21 cellular contexts compared by ENCODE assay signal in genomic region chr10:6407034-6407721, GRCh38.
DNase-seq lines count a peak whose midpoint lies in the region; ATAC-seq and TF ChIP-seq lines count a peak whose summit lies in the region.
"Had no signal": no experiment of that assay in that cellular context is flagged by ENCODE, and none has a peak within 500 bp of the region (broad histone marks: within the 10 kb centered on the region; RNA-seq: fewer than 3 reads in every experiment).

No MANE protein-coding gene starts in this region.

- no peaks in the 10 kb centered on the region for H3K27me3 Mint-ChIP-seq in activated T-cell treated with anti-CD3 and anti-CD28 coated beads, Interleukin-2, amount 50 U/mL, for 4 hours (ENCODE audit: low read depth)
- no peaks in the 10 kb centered on the region for H3K27me3 Mint-ChIP-seq in activated naive CD8-positive, alpha-beta T cell
- peaks cover 40% of the 10 kb centered on the region for H3K27me3 Mint-ChIP-seq in osteocyte (ENCODE audit: unreplicated experiment)
- H3K27me3 Mint-ChIP-seq: central memory CD8-positive, alpha-beta T cell had no signal

- no peaks in the 10 kb centered on the region for H3K36me3 ChIP-seq in OCI-LY3 (replicated peaks; ENCODE audit: low read depth, low read length)
- H3K36me3 ChIP-seq: right atrium auricular region, upper lobe of left lung had no signal

- H2AFZ ChIP-seq in OCI-LY3 (ENCODE audit: low read depth, low read length), result no peak overlapping the region
- H2AFZ ChIP-seq: parathyroid adenoma had no signal

- H3K4me1 Mint-ChIP-seq in activated T-cell treated with anti-CD3 and anti-CD28 coated beads, Interleukin-2, amount 50 U/mL, for 4 hours (ENCODE audit: low read depth), result peaks cover 45% of the 10 kb centered on the region
- peaks cover 43% of the 10 kb centered on the region for H3K4me1 Mint-ChIP-seq in activated naive CD8-positive, alpha-beta T cell (ENCODE audit: low read depth)
- peaks cover 13% of the 10 kb centered on the region for H3K4me1 Mint-ChIP-seq in osteocyte (ENCODE audit: unreplicated experiment)

- no peaks in the 10 kb centered on the region for H3K79me2 ChIP-seq in OCI-LY3 (ENCODE audit: low read length)
- H3K79me2 ChIP-seq: parathyroid adenoma had no signal

- in situ Hi-C loops in GM13976 (cut with MboI; ENCODE audit: low sequenced_read_pairs, unreplicated experiment), result loop anchor here (10.0 kb wide), 1 partner anchor 202 kb away; the partner anchor contains the start of gene PFKFB3

- no peak for DNase-seq in activated T-cell treated with anti-CD3 and anti-CD28 coated beads, Interleukin-2, amount 50 U/mL, for 4 hours
- DNase-seq in activated T-cell treated with anti-CD3 and anti-CD28 coated beads, Interleukin-2, amount 50 U/mL, for 1 hour, result no peak
- DNase-seq in osteocyte (ENCODE audit: extremely low spot score, unreplicated experiment), result peak; percentile 25
- no peak for DNase-seq in NCI-H510A (lab: John Stamatoyannopoulos, UW)
- DNase-seq in GM13976 (ENCODE audit: low spot score), result no peak
- DNase-seq in stimulated activated naive CD4-positive, alpha-beta T cell (lab: John Stamatoyannopoulos, UW), result no peak
- DNase-seq: activated CD4-positive, alpha-beta T cell treated with anti-CD3 and anti-CD28 coated beads for 4 hours; activated naive CD4-positive, alpha-beta T cell treated with anti-CD3 and anti-CD28 coated beads, Interleukin-2, amount 50 U/mL, for 16 hours; IMR-90; NCI-H1092; NCI-H187 treated with DMSO at 0.1 percent for 48 hours; stimulated activated CD4-positive, alpha-beta T cell treated with anti-CD3 and anti-CD28 coated beads, Interleukin-12 subunit alpha, Interleukin-12 subunit beta, amount 100 ng/mL, for 4 hours; upper lobe of left lung had no signal

- ATAC-seq in activated T-cell treated with anti-CD3 and anti-CD28 coated beads, Interleukin-2, amount 50 U/mL, for 4 hours, result peak; percentile 61 to 72
- ATAC-seq: A549 had no signal

- H3K27ac ChIP-seq in OCI-LY3 (ENCODE audit: low read length), result no peak overlapping the region
- H3K27ac ChIP-seq: A549, parathyroid adenoma, right atrium auricular region, upper lobe of left lung had no signal

- H3K4me1 ChIP-seq in OCI-LY3 (ENCODE audit: low read length), result peaks cover 10% of the 10 kb centered on the region

- H3K9ac ChIP-seq in OCI-LY3 (ENCODE audit: low read length), result no peak overlapping the region
- H3K9ac ChIP-seq: parathyroid adenoma had no signal

- no peaks in the 10 kb centered on the region for H3K9me3 Mint-ChIP-seq in activated T-cell treated with anti-CD3 and anti-CD28 coated beads, Interleukin-2, amount 50 U/mL, for 4 hours
- no peaks in the 10 kb centered on the region for H3K9me3 Mint-ChIP-seq in activated naive CD8-positive, alpha-beta T cell (ENCODE audit: low read depth)
- no peaks in the 10 kb centered on the region for H3K9me3 Mint-ChIP-seq in osteocyte (ENCODE audit: unreplicated experiment)
- H3K9me3 Mint-ChIP-seq: central memory CD8-positive, alpha-beta T cell; nephron; T-helper 1 cell treated with Interleukin-12 subunit alpha and Interleukin-12 subunit beta and Interleukin-4 antibody, amounts not matched to agents 30 μg/mL and 1 μg/mL, for 36 hours had no signal

- H3K36me3 Mint-ChIP-seq in activated T-cell treated with anti-CD3 and anti-CD28 coated beads, Interleukin-2, amount 50 U/mL, for 4 hours (ENCODE audit: insufficient read depth), result no peaks in the 10 kb centered on the region
- H3K36me3 Mint-ChIP-seq in activated naive CD8-positive, alpha-beta T cell, result peaks cover 2% of the 10 kb centered on the region
- no peaks in the 10 kb centered on the region for H3K36me3 Mint-ChIP-seq in osteocyte (ENCODE audit: unreplicated experiment)

- peak overlapping the region; percentile 72 for H3K4me2 ChIP-seq in OCI-LY3 (ENCODE audit: low read length)
- H3K4me2 ChIP-seq: A549 had no signal

- H3K9me3 ChIP-seq in OCI-LY3 (ENCODE audit: insufficient read depth, low read length), result no peaks in the 10 kb centered on the region
- H3K9me3 ChIP-seq: A549, right atrium auricular region, upper lobe of left lung had no signal

- H4K20me1 ChIP-seq in OCI-LY3 (ENCODE audit: insufficient read depth, low read length), result no peaks in the 10 kb centered on the region

- H3K4me3 Mint-ChIP-seq in activated T-cell treated with anti-CD3 and anti-CD28 coated beads, Interleukin-2, amount 50 U/mL, for 4 hours, result no peak overlapping the region
- H3K4me3 Mint-ChIP-seq in activated naive CD8-positive, alpha-beta T cell, result no peak overlapping the region
- H3K4me3 Mint-ChIP-seq in osteocyte (ENCODE audit: unreplicated experiment), result no peak overlapping the region
- H3K4me3 Mint-ChIP-seq: central memory CD8-positive, alpha-beta T cell; nephron; T-helper 1 cell treated with Interleukin-12 subunit alpha and Interleukin-12 subunit beta and Interleukin-4 antibody, amounts not matched to agents 30 μg/mL and 1 μg/mL, for 36 hours had no signal

- no peak for TF ChIP-seq CTCF in OCI-LY3 (IDR thresholded peaks at IDR 0.05; ENCODE audit: low read depth, low read length)
- no peak for TF ChIP-seq CTCF in osteocyte (IDR thresholded peaks at IDR 0.05)
- TF ChIP-seq CTCF in GM13976 (IDR thresholded peaks at IDR 0.05; ENCODE audit: borderline replicate concordance, control extremely low read depth, extremely low read depth, insufficient read depth, missing control alignments), result no peak

- peaks cover 29% of the 10 kb centered on the region for H3K27me3 ChIP-seq in OCI-LY3 (ENCODE audit: low read depth, low read length)
- H3K27me3 ChIP-seq: right atrium auricular region, upper lobe of left lung had no signal

- peak overlapping the region; percentile 54 for H3K4me3 ChIP-seq in OCI-LY3 (ENCODE audit: low read length)
- H3K4me3 ChIP-seq: A549, right atrium auricular region, upper lobe of left lung had no signal

- peak overlapping the region; percentile 66 for H3K27ac Mint-ChIP-seq in activated naive CD8-positive, alpha-beta T cell
- no peak overlapping the region for H3K27ac Mint-ChIP-seq in osteocyte (ENCODE audit: unreplicated experiment)
- H3K27ac Mint-ChIP-seq: nephron; T-helper 1 cell treated with Interleukin-12 subunit alpha and Interleukin-12 subunit beta and Interleukin-4 antibody, amounts not matched to agents 30 μg/mL and 1 μg/mL, for 36 hours had no signal
